8 cellular contexts compared by ENCODE assay signal in genomic region chr7:152464312-152465117, GRCh38. TPM values are rescaled to one million over a fixed set of nuclear protein-coding genes. Genes with fewer than 3 reads are reported as not detected.
DNase-seq lines count a peak whose midpoint lies in the region; ATAC-seq and TF ChIP-seq lines count a peak whose summit lies in the region.

No MANE protein-coding gene starts in this region.

- TF ChIP-seq CTCF in AG09309 (IDR thresholded peaks at IDR 0.05; ENCODE audit: control insufficient read depth, insufficient read depth, low read depth, low read length, missing control alignments) (no peak), lung (IDR thresholded peaks at IDR 0.05; ENCODE audit: control extremely low read depth, extremely low read depth) (no peak)

- H3K27ac ChIP-seq in duodenal mucosa (ENCODE audit: low read depth, low read length) (peak overlapping the region; percentile 99), lung (ENCODE audit: low read depth in 1 of 2, low read length in 1 of 2) (peak overlapping the region; percentile 100)

- ATAC-seq in GM18505 (IDR thresholded peaks at IDR 0.05; ENCODE audit: unreplicated experiment) (peak; percentile 38), HG02970 (IDR thresholded peaks at IDR 0.05; ENCODE audit: low FRiP score, unreplicated experiment) (peak; percentile 36), lung (ENCODE audit: insufficient read depth, low FRiP score) (peak; percentile 67)

- H3K36me3 ChIP-seq in duodenal mucosa (ENCODE audit: control insufficient read depth in 1 of 2, insufficient read depth in 2 of 2, low read length in 2 of 2) (no peaks in the 10 kb centered on the region), lung (ENCODE audit: control insufficient read depth in 2 of 2, insufficient read depth in 2 of 2, low read length in 2 of 2) (no peaks in the 10 kb centered on the region)

- peaks cover 7% of the 10 kb centered on the region in 2 donors for H3K4me1 ChIP-seq in duodenal mucosa (ENCODE audit: control insufficient read depth in 1 of 2, insufficient read depth in 2 of 2, low read length in 2 of 2)
- peaks cover 1 to 3% of the 10 kb centered on the region in 2 donors for H3K4me1 ChIP-seq in lung (ENCODE audit: control insufficient read depth in 2 of 2, insufficient read depth in 2 of 2, low read length in 2 of 2)

- TF ChIP-seq POLR2A in GM18505 (IDR thresholded peaks at IDR 0.05; ENCODE audit: borderline replicate concordance, extremely low read depth, insufficient read depth, insufficient read length), result peak; percentile 45

- peak overlapping the region; percentile 71 to 85 for H3K9ac ChIP-seq in duodenal mucosa (ENCODE audit: low read depth in 1 of 2, low read length in 2 of 2)

- H3K9me3 ChIP-seq in duodenal mucosa (ENCODE audit: control insufficient read depth in 1 of 2, low read length in 2 of 2) (no peaks in the 10 kb centered on the region), lung (ENCODE audit: control insufficient read depth in 2 of 2, insufficient read depth in 1 of 2, low read length in 1 of 2) (no peaks in the 10 kb centered on the region)

- DNase-seq in AG09309 (ENCODE audit: low read depth), result peak; percentile 23
- peak; percentile 73 for DNase-seq in NCI-H2171 (lab: John Stamatoyannopoulos, UW)
- DNase-seq in activated CD4-positive, alpha-beta T cell treated with anti-CD3 and anti-CD28 coated beads, Interleukin-2, amount 50 U/mL, for 1 hour, result peak; percentile 51
- peak; percentile 75 for DNase-seq in lung (ENCODE audit: low spot score)
- peak; percentile 71 to 72 for DNase-seq in stimulated activated CD4-positive, alpha-beta T cell treated with anti-CD3 and anti-CD28 coated beads, Interleukin-4, amount 100 ng/mL, for 48 hours (ENCODE audit: low read depth in 2 of 2)

- no peaks in the 10 kb centered on the region for H3K27me3 ChIP-seq in duodenal mucosa (ENCODE audit: control insufficient read depth in 1 of 2, insufficient read depth in 2 of 2, low read length in 2 of 2)
- no peaks in the 10 kb centered on the region for H3K27me3 ChIP-seq in lung (ENCODE audit: control insufficient read depth, insufficient read depth)

- H3K4me3 ChIP-seq in AG09309 (ENCODE audit: control insufficient read depth, low read depth, low read length) (peak overlapping the region; percentile 80), duodenal mucosa (ENCODE audit: low read depth in 1 of 2, low read length in 2 of 2) (peak overlapping the region; percentile 82 to 88), lung (peak overlapping the region; percentile 95)

- 0 to 1% methylated on average over 62 to 91 of the region's 91 CpGs for WGBS in lung, 2 donors

RNA-seq across cellular contexts. Expression of gene KMT2C, which starts 28.7 kb away (rescaled TPM):
- 100 to 1,000 TPM in 1 of 2 donors, 10 to 100 TPM in 1; 90.7 to 115 TPM for total RNA-seq in lung
- 10 to 100 TPM; 10.2 to 13.9 TPM for polyA plus RNA-seq in lung

Comparison
In these comparisons a context has a peak if more than half of its experiments do, and no peak if none do; other contexts are left out.
1. Peak in every context shown above with its lines: DNase-seq, ATAC-seq, H3K4me3 ChIP-seq and H3K27ac ChIP-seq.
2. DNase-seq: peak in every context shown above with its lines; median percentile 75 in lung; 73 in NCI-H2171; 72 in stimulated activated CD4-positive, alpha-beta T cell treated with anti-CD3 and anti-CD28 coated beads, Interleukin-4, amount 100 ng/mL, for 48 hours; 51 in activated CD4-positive, alpha-beta T cell treated with anti-CD3 and anti-CD28 coated beads, Interleukin-2, amount 50 U/mL, for 1 hour; 23 in AG09309.